In the genomic region with DNA sequence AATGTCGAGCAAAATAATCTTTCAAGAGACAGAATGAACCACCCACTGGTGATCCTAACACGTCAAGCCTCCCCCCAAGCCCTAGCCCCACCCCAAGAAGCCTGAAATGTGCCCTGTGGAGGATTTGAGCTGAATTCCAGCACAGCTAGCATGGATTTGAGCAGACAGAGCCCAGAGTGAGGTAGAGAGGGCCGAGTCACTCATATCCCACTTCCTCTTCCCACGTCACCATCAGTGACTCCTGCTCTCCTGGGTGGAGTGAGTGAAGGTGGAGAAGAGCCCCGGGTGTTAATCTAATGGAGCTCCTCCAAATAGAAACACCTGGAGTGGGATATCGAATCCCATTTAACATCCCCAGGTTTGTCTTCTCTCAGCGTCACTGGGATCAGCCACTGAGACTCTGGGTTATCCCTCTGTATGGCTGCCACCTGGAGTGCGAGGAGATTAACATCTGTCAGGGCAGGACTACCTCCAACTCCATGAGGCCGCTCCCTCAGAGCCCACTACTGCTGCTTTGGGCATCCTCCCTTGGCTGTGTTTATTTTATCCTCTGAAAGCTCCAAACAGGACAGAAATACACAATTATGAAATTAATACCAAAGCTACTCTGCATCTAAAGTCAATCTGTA, we compare ENCODE assay signal across 15 cellular contexts.
"Had no signal": no experiment of that assay in that cellular context is flagged by ENCODE, and none has a peak within 500 bp of the region (broad histone marks: within the 10 kb centered on the region; RNA-seq: fewer than 3 reads in every experiment).

No MANE protein-coding gene starts in this region.

- DNase-seq: activated CD4-positive, alpha-beta T cell treated with anti-CD3 and anti-CD28 coated beads for 4 hours; activated CD8-positive, alpha-beta memory T cell treated with anti-CD3 and anti-CD28 coated beads, Interleukin-2, amount 50 U/mL, for 48 hours; activated CD8-positive, alpha-beta T cell treated with anti-CD3 and anti-CD28 coated beads, Interleukin-2, amount 10 ng/mL, durations not matched to agents 7 days and 5 days; activated naive CD4-positive, alpha-beta T cell; foreskin melanocyte; heart left ventricle; pancreas; stimulated activated CD4-positive, alpha-beta T cell treated with anti-CD3 and anti-CD28 coated beads, Interleukin-2, amount 100 ng/mL, for 48 hours; T1000; upper lobe of left lung had no signal

- H3K27ac Mint-ChIP-seq: activated CD8-positive, alpha-beta T cell treated with anti-CD3 and anti-CD28 coated beads, Interleukin-2, amount 10 ng/mL, durations not matched to agents 7 days and 5 days; activated T-helper 1 cell treated with anti-CD3 and anti-CD28 coated beads, Interleukin-12 subunit alpha, Interleukin-12 subunit beta, Interleukin-2, Interleukin-4 antibody, amounts not matched to agents 30 ng/mL and 10 ng/mL and 1 ng/mL, durations not matched to agents 14 hours and 24 hours and 36 hours; stimulated activated naive CD8-positive, alpha-beta T cell treated with anti-CD3 and anti-CD28 coated beads, Interleukin-15, Interleukin-2, amounts not matched to agents 100 ng/mL and 50 ng/mL, for 24 hours had no signal

- ATAC-seq: activated CD8-positive, alpha-beta T cell treated with anti-CD3 and anti-CD28 coated beads, Interleukin-2, amount 10 ng/mL, durations not matched to agents 7 days and 5 days; heart left ventricle; pancreas had no signal

- H3K27me3 ChIP-seq: pancreas, upper lobe of left lung had no signal

- H3K4me3 Mint-ChIP-seq: activated CD8-positive, alpha-beta T cell treated with anti-CD3 and anti-CD28 coated beads, Interleukin-2, amount 10 ng/mL, durations not matched to agents 7 days and 5 days; activated T-helper 1 cell treated with anti-CD3 and anti-CD28 coated beads, Interleukin-12 subunit alpha, Interleukin-12 subunit beta, Interleukin-2, Interleukin-4 antibody, amounts not matched to agents 30 ng/mL and 10 ng/mL and 1 ng/mL, durations not matched to agents 14 hours and 24 hours and 36 hours; stimulated activated naive CD8-positive, alpha-beta T cell treated with anti-CD3 and anti-CD28 coated beads, Interleukin-15, Interleukin-2, amounts not matched to agents 100 ng/mL and 50 ng/mL, for 24 hours had no signal

- H3K9me3 Mint-ChIP-seq: activated T-helper 1 cell treated with anti-CD3 and anti-CD28 coated beads, Interleukin-12 subunit alpha, Interleukin-12 subunit beta, Interleukin-2, Interleukin-4 antibody, amounts not matched to agents 30 ng/mL and 10 ng/mL and 1 ng/mL, durations not matched to agents 14 hours and 24 hours and 36 hours; stimulated activated naive CD8-positive, alpha-beta T cell treated with anti-CD3 and anti-CD28 coated beads, Interleukin-15, Interleukin-2, amounts not matched to agents 100 ng/mL and 50 ng/mL, for 24 hours had no signal

- H3K27ac ChIP-seq: heart left ventricle, pancreas, upper lobe of left lung, VCaP had no signal

- H3K36me3 ChIP-seq: heart left ventricle, pancreas, upper lobe of left lung had no signal

- FAIRE-seq: astrocyte, colon, pancreas had no signal

- H3K4me3 ChIP-seq: heart left ventricle, pancreas, upper lobe of left lung had no signal

- H3K4me1 ChIP-seq: heart left ventricle, pancreas, upper lobe of left lung had no signal
